Comparison of ENCODE assay signal across 17 cellular contexts in genomic region chr17:80765241-80766022, GRCh38.
DNase-seq lines count a peak whose midpoint lies in the region; ATAC-seq and TF ChIP-seq lines count a peak whose summit lies in the region.
"Had no signal": no experiment of that assay in that cellular context is flagged by ENCODE, and none has a peak within 500 bp of the region (broad histone marks: within the 10 kb centered on the region; RNA-seq: fewer than 3 reads in every experiment).

No MANE protein-coding gene starts in this region.

- H3K9me3 ChIP-seq in PC-9 (ENCODE audit: insufficient read depth, low read depth), result no peaks in the 10 kb centered on the region
- H3K9me3 ChIP-seq: ascending aorta, right lobe of liver, upper lobe of left lung had no signal

- no TSS peak for BruUV-seq in PC-9 (replicated peaks; lab: Mats Ljungman, UMichigan)

- no peaks in the 10 kb centered on the region for H3K9me3 Mint-ChIP-seq in stimulated activated naive CD8-positive, alpha-beta T cell treated with anti-CD3 and anti-CD28 coated beads, Interleukin-15, Interleukin-2, amounts not matched to agents 100 ng/mL and 50 ng/mL, for 24 hours
- H3K9me3 Mint-ChIP-seq in T-helper 1 cell treated with Interleukin-12 subunit alpha and Interleukin-12 subunit beta and Interleukin-4 antibody, amounts not matched to agents 30 μg/mL and 1 μg/mL, for 36 hours, result no peaks in the 10 kb centered on the region

- H3K4me1 Mint-ChIP-seq in stimulated activated naive CD8-positive, alpha-beta T cell treated with anti-CD3 and anti-CD28 coated beads, Interleukin-15, Interleukin-2, amounts not matched to agents 100 ng/mL and 50 ng/mL, for 24 hours (ENCODE audit: low read depth), result peaks cover 65% of the 10 kb centered on the region
- peaks cover 59% of the 10 kb centered on the region for H3K4me1 Mint-ChIP-seq in T-helper 1 cell treated with Interleukin-12 subunit alpha and Interleukin-12 subunit beta and Interleukin-4 antibody, amounts not matched to agents 30 μg/mL and 1 μg/mL, for 36 hours (ENCODE audit: low read depth)

- no peaks in the 10 kb centered on the region for H3K9me2 ChIP-seq in PC-9 (ENCODE audit: insufficient read depth)

- DNase-seq in stimulated activated naive CD8-positive, alpha-beta T cell treated with anti-CD3 and anti-CD28 coated beads, Interleukin-15, Interleukin-2, amounts not matched to agents 100 U/mL and 50 U/mL, for 24 hours, result no peak
- DNase-seq in fibroblast of villous mesenchyme (ENCODE audit: low read depth) (peak; percentile 64), PC-9 (no peak), NCI-H524 (lab: John Stamatoyannopoulos, UW) (no peak)
- DNase-seq in effector CD8-positive, alpha-beta T cell (lab: John Stamatoyannopoulos, UW), result no peak
- DNase-seq: hypothalamus, NCI-H446 treated with DMSO at 0.1 percent for 48 hours, right lobe of liver, SHP77, upper lobe of left lung had no signal

- H2AFZ ChIP-seq in PC-9, result no peak overlapping the region

- TF ChIP-seq CTCF in fibroblast of villous mesenchyme (IDR thresholded peaks at IDR 0.05; ENCODE audit: insufficient read depth, low read depth, low read length) (no peak), PC-9 (conservative IDR thresholded peaks at IDR 0.05) (no peak)

- H3K4me3 ChIP-seq in fibroblast of villous mesenchyme (ENCODE audit: low read depth, low read length) (no peak overlapping the region), PC-9 (no peak overlapping the region)
- H3K4me3 ChIP-seq: ascending aorta, right lobe of liver, upper lobe of left lung had no signal

- intact Hi-C loops in PC-9 (cut with micrococcal nuclease; ENCODE audit: unreplicated experiment), result loop anchor here (10.0 kb wide), 1 partner anchor 141 kb away; no protein-coding TSS in a partner anchor

- H4K20me1 ChIP-seq in PC-9 (ENCODE audit: insufficient read depth), result no peaks in the 10 kb centered on the region

- H3K36me3 Mint-ChIP-seq in stimulated activated naive CD8-positive, alpha-beta T cell treated with anti-CD3 and anti-CD28 coated beads, Interleukin-15, Interleukin-2, amounts not matched to agents 100 ng/mL and 50 ng/mL, for 24 hours (ENCODE audit: low read depth), result peaks cover 20% of the 10 kb centered on the region
- peaks cover 29% of the 10 kb centered on the region for H3K36me3 Mint-ChIP-seq in T-helper 1 cell treated with Interleukin-12 subunit alpha and Interleukin-12 subunit beta and Interleukin-4 antibody, amounts not matched to agents 30 μg/mL and 1 μg/mL, for 36 hours (ENCODE audit: low read depth)

- no peak for ATAC-seq in stimulated activated naive CD8-positive, alpha-beta T cell treated with anti-CD3 and anti-CD28 coated beads, Interleukin-15, Interleukin-2, amounts not matched to agents 100 U/mL and 50 U/mL, for 24 hours
- ATAC-seq in GM19324 (IDR thresholded peaks at IDR 0.05; ENCODE audit: low FRiP score, unreplicated experiment), result no peak
- ATAC-seq: activated CD4-positive, CD25-positive, alpha-beta regulatory T cell treated with anti-CD3 and anti-CD28 coated beads, Interleukin-2, amount 50 U/mL, for 24 hours; HCT116 had no signal

- peak overlapping the region; percentile 43 for H3K4me3 Mint-ChIP-seq in stimulated activated naive CD8-positive, alpha-beta T cell treated with anti-CD3 and anti-CD28 coated beads, Interleukin-15, Interleukin-2, amounts not matched to agents 100 ng/mL and 50 ng/mL, for 24 hours
- peak overlapping the region; percentile 69 for H3K4me3 Mint-ChIP-seq in T-helper 1 cell treated with Interleukin-12 subunit alpha and Interleukin-12 subunit beta and Interleukin-4 antibody, amounts not matched to agents 30 μg/mL and 1 μg/mL, for 36 hours

- peaks cover 11% of the 10 kb centered on the region for H3K79me2 ChIP-seq in PC-9 (ENCODE audit: low read depth)

- POLR2A ChIA-PET in PC-9 (lab: Charles Lee; ENCODE audit: unreplicated experiment), result no interaction called here

- no peaks in the 10 kb centered on the region for H3K27me3 ChIP-seq in PC-9 (ENCODE audit: insufficient read depth, low read depth)
- H3K27me3 ChIP-seq: ascending aorta, right lobe of liver, upper lobe of left lung had no signal

- H3K27ac ChIP-seq in PC-9, result no peak overlapping the region
- H3K27ac ChIP-seq: ascending aorta, KMS-11, right lobe of liver, upper lobe of left lung had no signal

- H3F3A ChIP-seq in PC-9 (ENCODE audit: insufficient read depth, low read depth), result peaks cover 9% of the 10 kb centered on the region

- H3K4me1 ChIP-seq in PC-9 (replicated peaks; ENCODE audit: insufficient read depth), result peaks cover 24% of the 10 kb centered on the region
- H3K4me1 ChIP-seq: ascending aorta, right lobe of liver had no signal

- CTCF ChIA-PET in PC-9 (lab: Charles Lee), result no interaction called here

- no peak overlapping the region for H3K4me2 ChIP-seq in PC-9
- H3K4me2 ChIP-seq: KMS-11 had no signal

- peak overlapping the region; percentile 90 for H3K27ac Mint-ChIP-seq in stimulated activated naive CD8-positive, alpha-beta T cell treated with anti-CD3 and anti-CD28 coated beads, Interleukin-15, Interleukin-2, amounts not matched to agents 100 ng/mL and 50 ng/mL, for 24 hours
- H3K27ac Mint-ChIP-seq in T-helper 1 cell treated with Interleukin-12 subunit alpha and Interleukin-12 subunit beta and Interleukin-4 antibody, amounts not matched to agents 30 μg/mL and 1 μg/mL, for 36 hours, result peak overlapping the region; percentile 94

- no peaks in the 10 kb centered on the region for H3K36me3 ChIP-seq in PC-9 (ENCODE audit: low read depth)
- H3K36me3 ChIP-seq: ascending aorta, right lobe of liver, upper lobe of left lung had no signal

- no peaks in the 10 kb centered on the region for H3K27me3 Mint-ChIP-seq in stimulated activated naive CD8-positive, alpha-beta T cell treated with anti-CD3 and anti-CD28 coated beads, Interleukin-15, Interleukin-2, amounts not matched to agents 100 ng/mL and 50 ng/mL, for 24 hours
- H3K27me3 Mint-ChIP-seq in T-helper 1 cell treated with Interleukin-12 subunit alpha and Interleukin-12 subunit beta and Interleukin-4 antibody, amounts not matched to agents 30 μg/mL and 1 μg/mL, for 36 hours (ENCODE audit: low read depth), result no peaks in the 10 kb centered on the region
